20 cellular contexts compared by ENCODE assay signal in the genomic region with DNA sequence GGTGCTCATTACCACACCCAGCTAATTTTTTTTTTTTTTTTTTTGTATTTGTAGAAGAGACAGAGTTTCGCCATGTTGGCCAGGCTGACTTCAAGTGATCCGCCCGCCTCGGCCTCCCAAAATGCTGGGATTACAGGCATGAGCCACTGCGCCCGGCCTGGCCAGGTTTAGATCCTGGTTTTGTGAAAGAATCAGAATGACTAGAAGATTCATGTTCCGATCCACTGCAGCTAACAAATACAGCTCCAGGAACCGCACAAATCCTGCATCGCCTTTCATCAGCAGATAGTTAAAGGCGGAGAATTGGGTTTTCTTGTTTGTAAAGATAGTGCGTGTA.
DNase-seq lines count a peak whose midpoint lies in the region; ATAC-seq, FAIRE-seq and TF ChIP-seq lines count a peak whose summit lies in the region.
"Had no signal": no experiment of that assay in that cellular context is flagged by ENCODE, and none has a peak within 500 bp of the region (broad histone marks: within the 10 kb centered on the region; RNA-seq: fewer than 3 reads in every experiment).

No MANE protein-coding gene starts in this region.

- H3K9me3 Mint-ChIP-seq in nephron, result no peaks in the 10 kb centered on the region
- no peaks in the 10 kb centered on the region for H3K9me3 Mint-ChIP-seq in naive thymus-derived CD4-positive, alpha-beta T cell

- in situ Hi-C loops in K562 (cut with MboI), result no loop called here

- H3K27ac Mint-ChIP-seq in nephron, result peak overlapping the region; percentile 96 to 99 (median 97)
- no peak overlapping the region for H3K27ac Mint-ChIP-seq in naive thymus-derived CD4-positive, alpha-beta T cell

- 90% methylated on average over 11 of the region's 11 CpGs for WGBS in K562 (ENCODE audit: insufficient coverage, low coverage, missing lambda C conversion rate)

- FAIRE-seq in K562 (lab: Jason Lieb, UNC), result no peak
- no peak for FAIRE-seq in GM12891 (lab: Jason Lieb, UNC)
- FAIRE-seq: G401.6 had no signal

- H4K20me1 ChIP-seq in K562 (replicated peaks; ENCODE audit: control insufficient read depth, insufficient read depth, low read length), result no peaks in the 10 kb centered on the region; the same call in 1 of the 2 replicates

- peaks cover 20% of the 10 kb centered on the region for H3K4me1 Mint-ChIP-seq in nephron
- no peaks in the 10 kb centered on the region for H3K4me1 Mint-ChIP-seq in naive thymus-derived CD4-positive, alpha-beta T cell

- H3K9me3 ChIP-seq in cardiac muscle cell (ENCODE audit: low read depth) (no peaks in the 10 kb centered on the region), K562 (replicated peaks; ENCODE audit: control insufficient read depth, insufficient read depth, low read depth, low read length) (no peaks in the 10 kb centered on the region), uterus (no peaks in the 10 kb centered on the region)
- H3K9me3 ChIP-seq in naive thymus-derived CD4-positive, alpha-beta T cell (ENCODE audit: control insufficient read depth in 2 of 3, low read length in 3 of 3), result no peaks in the 10 kb centered on the region

- H3K27me3 Mint-ChIP-seq in nephron (ENCODE audit: low read depth), result no peaks in the 10 kb centered on the region
- H3K27me3 Mint-ChIP-seq in naive thymus-derived CD4-positive, alpha-beta T cell, result no peaks in the 10 kb centered on the region

- H3K27me3 ChIP-seq in cardiac muscle cell, result no peaks in the 10 kb centered on the region
- H3K27me3 ChIP-seq in K562 (ENCODE audit: control insufficient read depth in 2 of 2, insufficient read depth in 2 of 2, low read length in 2 of 2), result no peaks in the 10 kb centered on the region
- H3K27me3 ChIP-seq in uterus, result no peaks in the 10 kb centered on the region
- H3K27me3 ChIP-seq in naive thymus-derived CD4-positive, alpha-beta T cell (ENCODE audit: control insufficient read depth in 2 of 2, insufficient read depth in 2 of 2, low read length in 2 of 2), result no peaks in the 10 kb centered on the region
- H3K27me3 ChIP-seq: BLaER1 treated with 17β-estradiol and CSF1 and Interleukin-3, amounts not matched to agents 10 nM and 100 nM had no signal

- no peak overlapping the region for H2AFZ ChIP-seq in K562 (ENCODE audit: low read depth, low read length)
- H2AFZ ChIP-seq: GM23248 had no signal

- TF ChIP-seq POLR2A in K562 (conservative IDR thresholded peaks at IDR 0.05) (no peak), uterus (IDR thresholded peaks at IDR 0.05) (no peak), GM12891 (IDR thresholded peaks at IDR 0.05; ENCODE audit: low read depth, low read length) (no peak)

- intact Hi-C loops in cardiac septum (cut with DNase I), result no loop called here
- intact Hi-C loops in K562 (cut with micrococcal nuclease), result loop anchor here (1.0 to 5.0 kb wide), 3 partner anchors 46 to 266 kb away; no protein-coding TSS in a partner anchor
- intact Hi-C loops in uterus (cut with DNase I; ENCODE audit: low total_unique reads), result no loop called here
- intact Hi-C loops in naive thymus-derived CD4-positive, alpha-beta T cell (cut with micrococcal nuclease), result no loop called here

- POLR2A ChIA-PET in K562 (lab: Yijun Ruan, JAX), result interaction anchor here (0.8 to 1.6 kb wide), 3 partner anchors 10 to 72 kb away, joined by 3 to 4 read pairs (median 4); no protein-coding TSS in a partner anchor
- POLR2A ChIA-PET in naive thymus-derived CD4-positive, alpha-beta T cell (lab: Charles Lee), result no interaction called here

- no peak overlapping the region for H3K4me2 ChIP-seq in K562 (ENCODE audit: insufficient read depth, low read length)

- CTCF ChIA-PET in K562 (lab: Yijun Ruan, JAX; ENCODE audit: low intra/inter-chr PET ratio), result no interaction called here
- CTCF ChIA-PET in naive thymus-derived CD4-positive, alpha-beta T cell (lab: Charles Lee), result interaction anchor here (0.6 kb wide), 1 partner anchor 1217 kb away, joined by 4 read pairs; no protein-coding TSS in a partner anchor

- H3K4me3 Mint-ChIP-seq in nephron, result no peak overlapping the region
- no peak overlapping the region for H3K4me3 Mint-ChIP-seq in naive thymus-derived CD4-positive, alpha-beta T cell

- peaks cover 8% of the 10 kb centered on the region for H3K36me3 Mint-ChIP-seq in nephron (ENCODE audit: low read depth)
- H3K36me3 Mint-ChIP-seq in naive thymus-derived CD4-positive, alpha-beta T cell, result peaks cover 4 to 18% (median 14%) of the 10 kb centered on the region in 5 donors

- BruUV-seq in K562 (replicated peaks; lab: Mats Ljungman, UMichigan), result no TSS peak

- no peak for TF ChIP-seq RAD21 in K562 (CRISPR knock-in tag; conservative IDR thresholded peaks at IDR 0.05 in 1 of 2, IDR thresholded peaks at IDR 0.05 in 1 of 2)

- no peak for DNase-seq in cardiac muscle cell (ENCODE audit: low read depth in 1 of 2, low spot score in 1 of 2)
- no peak for DNase-seq in cardiac septum (ENCODE audit: low spot score)
- no peak for DNase-seq in K562 (ENCODE audit: extremely low read depth in 1 of 4, low spot score in 3 of 4)
- no peak for DNase-seq in uterus
- no peak for DNase-seq in naive thymus-derived CD4-positive, alpha-beta T cell
- no peak for DNase-seq in GM12891 (ENCODE audit: insufficient read length, low spot score)
- DNase-seq in substantia nigra (lab: John Stamatoyannopoulos, UW), result no peak
- DNase-seq: 8988T; DND-41; NCI-H1417; NCI-H187 treated with DMSO at 0.1 percent for 48 hours; NCI-H2171; NCI-H446; NCI-H69; NK-92 treated with Interleukin-12 subunit alpha and Interleukin-12 subunit beta, amount 100 ng/mL, for 24 hours; RPMI8226 had no signal

- ATAC-seq in K562, result no peak
- ATAC-seq in naive thymus-derived CD4-positive, alpha-beta T cell, result no peak

- H3K36me3 ChIP-seq in cardiac muscle cell, result no peaks in the 10 kb centered on the region
- peaks cover 31% of the 10 kb centered on the region; the same call in 2 of the 3 replicates for H3K36me3 ChIP-seq in K562 (ENCODE audit: control insufficient read depth, insufficient read depth, low read length)
- H3K36me3 ChIP-seq in uterus, result no peaks in the 10 kb centered on the region
- peaks cover 0 to 11% (median 0%) of the 10 kb centered on the region in 3 experiments for H3K36me3 ChIP-seq in naive thymus-derived CD4-positive, alpha-beta T cell (ENCODE audit: control insufficient read depth in 2 of 3, insufficient read depth in 3 of 3, low read length in 3 of 3)

- H3K4me3 ChIP-seq in cardiac muscle cell, result no peak overlapping the region
- H3K4me3 ChIP-seq in K562, result no peak overlapping the region
- no peak overlapping the region for H3K4me3 ChIP-seq in uterus
- no peak overlapping the region for H3K4me3 ChIP-seq in naive thymus-derived CD4-positive, alpha-beta T cell (ENCODE audit: low read length)
- H3K4me3 ChIP-seq: BLaER1 treated with 17β-estradiol and CSF1 and Interleukin-3, amounts not matched to agents 10 nM and 100 nM; GM23248 had no signal

- H3K9ac ChIP-seq in K562 (ENCODE audit: insufficient read depth in 1 of 2, low read depth in 2 of 2, low read length in 2 of 2), result no peak overlapping the region
- H3K9ac ChIP-seq: BLaER1 treated with 17β-estradiol and CSF1 and Interleukin-3, amounts not matched to agents 10 nM and 100 nM; GM23248 had no signal

- no peaks in the 10 kb centered on the region for H3K9me1 ChIP-seq in K562 (ENCODE audit: control insufficient read depth, insufficient read depth, low read length)

- no peaks in the 10 kb centered on the region for H3K79me2 ChIP-seq in K562 (ENCODE audit: control insufficient read depth, insufficient read depth, low read length)

- no peak for TF ChIP-seq EP300 in K562 (IDR thresholded peaks at IDR 0.05; ENCODE audit: low read length)

- TF ChIP-seq CTCF in cardiac muscle cell (IDR thresholded peaks at IDR 0.05; ENCODE audit: low read depth, low read length), result no peak
- no peak for TF ChIP-seq CTCF in K562 (IDR thresholded peaks at IDR 0.05 in 2 of 3, conservative IDR thresholded peaks at IDR 0.05 in 1 of 3; ENCODE audit: insufficient read depth in 2 of 3, low read depth in 1 of 3, low read length in 3 of 3)
- TF ChIP-seq CTCF in nephron (IDR thresholded peaks at IDR 0.05; ENCODE audit: unreplicated experiment in 3 of 3), result no peak
- no peak for TF ChIP-seq CTCF in uterus (IDR thresholded peaks at IDR 0.05)

- peak overlapping the region; percentile 96 for H3K27ac ChIP-seq in cardiac muscle cell
- no peak overlapping the region for H3K27ac ChIP-seq in K562 (ENCODE audit: extremely low read depth, low read depth, low read length)
- peak overlapping the region; percentile 18 to 51 for H3K27ac ChIP-seq in uterus
- H3K27ac ChIP-seq in naive thymus-derived CD4-positive, alpha-beta T cell (ENCODE audit: low read depth, low read length), result no peak overlapping the region
- H3K27ac ChIP-seq in substantia nigra (ENCODE audit: low read depth, low read length, poor library complexity, severe bottlenecking), result no peak overlapping the region
- H3K27ac ChIP-seq: BLaER1 treated with 17β-estradiol and CSF1 and Interleukin-3, amounts not matched to agents 10 nM and 100 nM; GM23248 had no signal

- H3K4me1 ChIP-seq in cardiac muscle cell (ENCODE audit: low read depth) (peaks cover 33% of the 10 kb centered on the region), K562 (replicated peaks in 1 of 2; ENCODE audit: control insufficient read depth in 2 of 2, insufficient read depth in 2 of 2, low read length in 2 of 2) (peaks cover 10 to 12% of the 10 kb centered on the region in 2 experiments; a peak in 3 of 5 replicates), uterus (no peaks in the 10 kb centered on the region)
- no peaks in the 10 kb centered on the region for H3K4me1 ChIP-seq in naive thymus-derived CD4-positive, alpha-beta T cell (ENCODE audit: control insufficient read depth in 2 of 2, insufficient read depth in 2 of 2, low read length in 2 of 2)

TF ChIP-seq in K562, 482 proteins besides CTCF, POLR2A, EP300 and RAD21 (continues in another document):
- TF ChIP-seq IFI16 (CRISPR knock-in tag; IDR thresholded peaks at IDR 0.05) (no peak), ZBED1 (IDR thresholded peaks at IDR 0.05) (no peak), GABPA (tag; conservative IDR thresholded peaks at IDR 0.05; ENCODE audit: low read depth) (peak; percentile 19; the same call in 1 of the 2 replicates), NFE2L1 (tag; IDR thresholded peaks at IDR 0.05; ENCODE audit: borderline replicate concordance, low read depth) (no peak), MTA1 (IDR thresholded peaks at IDR 0.05; ENCODE audit: borderline replicate concordance) (no peak)

TF ChIP-seq in GM12891, 5 proteins besides CTCF, POLR2A, EP300 and RAD21:
- TF ChIP-seq PAX5 (IDR thresholded peaks at IDR 0.05; ENCODE audit: insufficient read depth, low read length, severe bottlenecking), result no peak
- TF ChIP-seq POLR2AphosphoS5 (IDR thresholded peaks at IDR 0.05; ENCODE audit: low read depth, low read length), result no peak
- no peak for TF ChIP-seq POU2F2 (IDR thresholded peaks at IDR 0.05; ENCODE audit: low read depth, low read length)
- TF ChIP-seq SPI1 (IDR thresholded peaks at IDR 0.05; ENCODE audit: low read depth, low read length), result no peak
- no peak for TF ChIP-seq TAF1 (IDR thresholded peaks at IDR 0.05; ENCODE audit: low read depth, low read length)

Comparison
In these comparisons a context has a peak if more than half of its experiments do, and no peak if none do; other contexts are left out.
1. H3K27ac ChIP-seq: peak in cardiac muscle cell (single experiment) and uterus (2 of 2); none in K562 (single experiment), naive thymus-derived CD4-positive, alpha-beta T cell (single experiment) and substantia nigra (single experiment).
2. H3K27ac Mint-ChIP-seq: peak in nephron (3 of 3); none in naive thymus-derived CD4-positive, alpha-beta T cell (0 of 9).